31 cellular contexts compared by ENCODE assay signal in genomic region chr15:39392469-39393047, GRCh38.
A peak's percentile ranks its signal among the peaks of the same experiment; 100 is the strongest.
DNase-seq lines count a peak whose midpoint lies in the region; ATAC-seq and TF ChIP-seq lines count a peak whose summit lies in the region.
"Had no signal": no experiment of that assay in that cellular context is flagged by ENCODE, and none has a peak within 500 bp of the region (broad histone marks: within the 10 kb centered on the region; RNA-seq: fewer than 3 reads in every experiment).

No MANE protein-coding gene starts in this region.

- H3K27ac ChIP-seq in VCaP: peak overlapping the region; percentile 90
- H3K27ac ChIP-seq in left lung: no peak overlapping the region
- H3K27ac ChIP-seq: gastroesophageal sphincter, PC-9, suprapubic skin, upper lobe of right lung had no signal

- H3K9me3 ChIP-seq in left lung: no peaks in the 10 kb centered on the region
- H3K9me3 ChIP-seq: gastroesophageal sphincter, HAP-1, suprapubic skin, upper lobe of right lung had no signal

- H3K36me3 ChIP-seq in left lung: no peaks in the 10 kb centered on the region
- H3K36me3 ChIP-seq: gastroesophageal sphincter, HAP-1, suprapubic skin, upper lobe of right lung had no signal

- H3K27me3 ChIP-seq in left lung: no peaks in the 10 kb centered on the region
- H3K27me3 ChIP-seq: gastroesophageal sphincter, suprapubic skin, upper lobe of right lung had no signal

- H3K4me3 ChIP-seq in NB4 (ENCODE audit: low read depth, low read length) (no peak overlapping the region), left lung (no peak overlapping the region)
- H3K4me3 ChIP-seq: gastroesophageal sphincter, HAP-1, PC-9, smooth muscle cell, suprapubic skin, upper lobe of right lung had no signal

- no peak for TF ChIP-seq POLR2A in NB4 (IDR thresholded peaks at IDR 0.05; ENCODE audit: extremely low read depth, insufficient read length)

- in situ Hi-C loops in GM13977 (cut with MboI; ENCODE audit: low pct_unique_long_range_greater_than_20kb, low sequenced_read_pairs, unreplicated experiment): no loop called here

- peak; percentile 5 for DNase-seq in A172 (ENCODE audit: low spot score)
- DNase-seq in NB4 (ENCODE audit: low read depth): peak; percentile 27
- DNase-seq in islet precursor cell: peak; percentile 76
- no peak for DNase-seq in amniotic stem cell (lab: John Stamatoyannopoulos, UW)
- no peak for DNase-seq in left lung
- no peak for DNase-seq in GM13977 (ENCODE audit: low spot score)
- DNase-seq in DMS53 treated with DMSO at 0.1 percent for 48 hours (lab: John Stamatoyannopoulos, UW; ENCODE audit: unreplicated experiment): no peak
- DNase-seq: activated CD4-positive, alpha-beta memory T cell treated with anti-CD3 and anti-CD28 coated beads, Interleukin-2, amount 10 ng/mL, durations not matched to agents 7 days and 5 days; activated CD4-positive, alpha-beta T cell treated with anti-CD3 and anti-CD28 coated beads for 1 hour; activated CD8-positive, alpha-beta memory T cell treated with anti-CD3 and anti-CD28 coated beads, Interleukin-2, amount 50 U/mL, for 48 hours; activated naive CD4-positive, alpha-beta T cell treated with anti-CD3 and anti-CD28 coated beads for 36 hours; CD4-positive, alpha-beta memory T cell; cerebellar nuclear complex; DMS 273 treated with DMSO at 0.1 percent for 48 hours; hypothalamus; KG1; MM.1S; NCI-H1436 treated with DMSO at 0.1 percent for 48 hours; NCI-H510A treated with DMSO at 0.1 percent for 48 hours; PC-9; posterior cingulate gyrus; right cardiac atrium; Right ventricle myocardium superior; stimulated activated naive CD4-positive, alpha-beta T cell treated with Interleukin-2 at 50 U/mL for 16 hours; upper lobe of right lung had no signal

- intact Hi-C loops in left lung (cut with DNase I): no loop called here

- TF ChIP-seq CTCF in NB4 (IDR thresholded peaks at IDR 0.05; ENCODE audit: low read depth, low read length) (no peak), VCaP (conservative IDR thresholded peaks at IDR 0.05) (no peak), left lung (IDR thresholded peaks at IDR 0.05) (no peak), GM13977 (IDR thresholded peaks at IDR 0.05; ENCODE audit: extremely low read depth, insufficient read depth, missing control alignments) (no peak)

- no peak for ATAC-seq in left lung
- ATAC-seq: gastroesophageal sphincter, left lobe of liver, right cardiac atrium, upper lobe of right lung had no signal

- H3K4me1 ChIP-seq in left lung: peaks cover 0 to 29% of the 10 kb centered on the region in 2 donors
- H3K4me1 ChIP-seq: gastroesophageal sphincter, HAP-1, upper lobe of right lung had no signal

Comparison
In these comparisons a context has a peak if more than half of its experiments do, and no peak if none do; other contexts are left out.
1. DNase-seq: peak in A172 (single experiment), NB4 (single experiment) and islet precursor cell (single experiment); none in amniotic stem cell (single experiment), left lung (0 of 2), GM13977 (single experiment) and DMS53 treated with DMSO at 0.1 percent for 48 hours (single experiment).